ENCODE assay signal across 8 cellular contexts in genomic region chr9:97696823-97697601, GRCh38. TPM values are rescaled to one million over a fixed set of nuclear protein-coding genes. Genes with fewer than 3 reads are reported as not detected.
DNase-seq lines count a peak whose midpoint lies in the region; ATAC-seq and TF ChIP-seq lines count a peak whose summit lies in the region.

Gene XPA, minus strand, starts transcription at chr9:97697340. Its CDS starts 48 bp downstream, at chr9:97697292.

- dilution Hi-C loops in IMR-90 (cut with HindIII; ENCODE audit: low sequenced_read_pairs, unreplicated experiment) = no loop called here

- H3K56ac ChIP-seq in IMR-90 (ENCODE audit: extremely low read depth, insufficient read depth, low read length) = peak within 1 kb of the TSS; percentile 39

- peak within 1 kb of the TSS; percentile 52 for H4K5ac ChIP-seq in IMR-90 (ENCODE audit: low read depth, low read length)

- H3K36me3 ChIP-seq in IMR-90 (ENCODE audit: control insufficient read depth, insufficient read depth, low read length) (no peaks in the 10 kb centered on the region), OCI-LY7 (ENCODE audit: insufficient read depth, low read length) (peaks cover 19% of the 10 kb centered on the region; the same call in 1 of the 2 replicates)

- in situ Hi-C loops in IMR-90 (cut with MboI; ENCODE audit: low sequenced_read_pairs) = no loop called here

- peaks cover 25% of the 10 kb centered on the region; the same call in 1 of the 2 replicates for H3K79me2 ChIP-seq in OCI-LY7 (ENCODE audit: insufficient read depth, low read depth, low read length)

- H2BK15ac ChIP-seq in IMR-90 (ENCODE audit: low read depth, low read length) = peak within 1 kb of the TSS; percentile 31; the same call in 1 of the 3 replicates

- H4K91ac ChIP-seq in IMR-90 (ENCODE audit: insufficient read depth, low read depth, low read length) = no peak within 1 kb of the TSS

- DNase-seq in DMS114 treated with DMSO at 0.1 percent for 48 hours (lab: John Stamatoyannopoulos, UW; ENCODE audit: unreplicated experiment) = peak; percentile 81
- peak; percentile 89 for DNase-seq in IMR-90
- peak; percentile 96 for DNase-seq in OCI-LY7 (ENCODE audit: low spot score)
- peak; percentile 92 for DNase-seq in activated T-cell treated with anti-CD3 and anti-CD28 coated beads for 4 hours
- peak; percentile 18 for DNase-seq in epithelial cell of prostate (ENCODE audit: low read depth, low spot score)
- peak; percentile 97 for DNase-seq in mucosa of gallbladder (ENCODE audit: low spot score)
- DNase-seq in stimulated activated CD8-positive, alpha-beta memory T cell treated with anti-CD3 and anti-CD28 coated beads, Interleukin-4, amount 100 ng/mL, for 24 hours (ENCODE audit: low read depth) = peak; percentile 98

- H3K18ac ChIP-seq in IMR-90 (ENCODE audit: low read depth, low read length) = peak within 1 kb of the TSS; percentile 50; the same call in 1 of the 2 replicates

- H3K23ac ChIP-seq in IMR-90 (ENCODE audit: low read depth, low read length) = peak within 1 kb of the TSS; percentile 93; the same call in 1 of the 2 replicates

- peaks cover 6% of the 10 kb centered on the region; the same call in 1 of the 2 replicates for H3K9me1 ChIP-seq in IMR-90 (ENCODE audit: insufficient read depth, low read length)

- 0 out of 2 replicates have a peak, but pooled peaks cover 3% of the 10 kb centered on the region for H4K20me1 ChIP-seq in IMR-90 (ENCODE audit: insufficient read depth, low read length)
- no peaks in the 10 kb centered on the region; the same call in 1 of the 2 replicates for H4K20me1 ChIP-seq in OCI-LY7 (ENCODE audit: insufficient read depth, low read length)

- peak within 1 kb of the TSS; percentile 74 to 97 for H4K8ac ChIP-seq in IMR-90 (ENCODE audit: low read depth in 2 of 2, low read length in 2 of 2)

- CTCF ChIA-PET in IMR-90 (lab: Yijun Ruan, JAX) = interaction anchor here (1.2 kb wide), 1 partner anchor 204 kb away, joined by 3 read pairs; no protein-coding TSS in a partner anchor
- CTCF ChIA-PET in OCI-LY7 (lab: Charles Lee; ENCODE audit: unreplicated experiment) = interaction anchor here (0.7 to 1.2 kb wide), 2 partner anchors 55 to 64 kb away, joined by 4 to 9 read pairs; partner anchors contain the start of genes NCBP1 and TSTD2

- TF ChIP-seq CTCF in IMR-90 (conservative IDR thresholded peaks at IDR 0.05; ENCODE audit: low read depth, low read length) (no peak), OCI-LY7 (conservative IDR thresholded peaks at IDR 0.05; ENCODE audit: low read length) (0 out of 2 replicates have a peak, but pooled peaks have one; percentile 23)

- peak within 1 kb of the TSS; percentile 87 for H3K14ac ChIP-seq in IMR-90 (replicated peaks; ENCODE audit: low read depth, low read length)

- peak within 1 kb of the TSS; percentile 99 for H2AFZ ChIP-seq in IMR-90 (replicated peaks; ENCODE audit: low read length, poor library complexity)
- H2AFZ ChIP-seq in OCI-LY7 (ENCODE audit: low read length) = peak within 1 kb of the TSS; percentile 88

- H2AK9ac ChIP-seq in IMR-90 (replicated peaks; ENCODE audit: low read depth, low read length, poor library complexity) = peak within 1 kb of the TSS; percentile 85

- 1% methylated on average over 31 of the region's 80 CpGs; no CpG with 5 or more reads in 1 of the 2 experiments for WGBS in IMR-90 (ENCODE audit: extremely low coverage in 2 of 2, insufficient read length in 1 of 2), 2 experiments

- intact Hi-C loops in IMR-90 (cut with micrococcal nuclease) (no loop called here), OCI-LY7 (cut with micrococcal nuclease; ENCODE audit: unreplicated experiment) (loop anchor here (2.0 kb wide), 2 partner anchors 64 to 286 kb away; partner anchors contain the start of genes NCBP1 and TSTD2)

- peak within 1 kb of the TSS; percentile 93 for H3K27ac ChIP-seq in IMR-90 (ENCODE audit: insufficient read depth, low read length)
- H3K27ac ChIP-seq in OCI-LY7 (ENCODE audit: low read depth, low read length, poor library complexity, severe bottlenecking) = peak within 1 kb of the TSS; percentile 62
- H3K27ac ChIP-seq in epithelial cell of prostate = peak within 1 kb of the TSS; percentile 59

- peak within 1 kb of the TSS; percentile 98 for H3K4me2 ChIP-seq in IMR-90 (ENCODE audit: low read depth, low read length)
- peak within 1 kb of the TSS; percentile 93 for H3K4me2 ChIP-seq in OCI-LY7 (ENCODE audit: low read length)

- H3K4ac ChIP-seq in IMR-90 (ENCODE audit: low read depth, low read length) = peak within 1 kb of the TSS; percentile 78

- no peak within 1 kb of the TSS; the same call in 1 of the 2 replicates for H2BK20ac ChIP-seq in IMR-90 (ENCODE audit: low read depth, low read length)

- peak; percentile 75; the same call in 1 of the 2 replicates for TF ChIP-seq POLR2A in IMR-90 (IDR thresholded peaks at IDR 0.05; ENCODE audit: low read depth, low read length)

- H3K79me1 ChIP-seq in IMR-90 (ENCODE audit: low read depth in 1 of 2, low read length in 2 of 2) = peaks cover 11 to 34% of the 10 kb centered on the region in 2 experiments; a peak in 3 of 4 replicates

- ATAC-seq in GM21528 (IDR thresholded peaks at IDR 0.05; ENCODE audit: low FRiP score, unreplicated experiment) (peak; percentile 85), IMR-90 (ENCODE audit: low read depth) (peak; percentile 97)

- TF ChIP-seq RAD21 in IMR-90 (IDR thresholded peaks at IDR 0.05; ENCODE audit: low read length) = no peak

- BruUV-seq in IMR-90 (replicated peaks; lab: Mats Ljungman, UMichigan) (TSS peak; percentile 28), OCI-LY7 (replicated peaks; lab: Mats Ljungman, UMichigan) (no TSS peak)

- H3K4me1 ChIP-seq in IMR-90 (ENCODE audit: control insufficient read depth, insufficient read depth, low read length) (peaks cover 5% of the 10 kb centered on the region; the same call in 1 of the 2 replicates), OCI-LY7 (ENCODE audit: insufficient read depth, low read length, poor library complexity, severe bottlenecking) (peaks cover 47% of the 10 kb centered on the region)

- no peaks in the 10 kb centered on the region; the same call in 1 of the 2 replicates for H3K27me3 ChIP-seq in IMR-90 (ENCODE audit: control insufficient read depth, insufficient read depth, low read length)

- peak within 1 kb of the TSS; percentile 71; the same call in 1 of the 2 replicates for H2BK120ac ChIP-seq in IMR-90 (ENCODE audit: low read depth, low read length)

- H3K9ac ChIP-seq in IMR-90 (ENCODE audit: low read depth, low read length) = peak within 1 kb of the TSS; percentile 89

- no peaks in the 10 kb centered on the region for H3K9me3 ChIP-seq in IMR-90 (ENCODE audit: control insufficient read depth, insufficient read depth, low read length)
- H3K9me3 ChIP-seq in OCI-LY7 (ENCODE audit: low read length) = no peaks in the 10 kb centered on the region

- peak within 1 kb of the TSS; percentile 83 for H3K4me3 ChIP-seq in IMR-90 (ENCODE audit: insufficient read depth, low read depth, low read length)
- peak within 1 kb of the TSS; percentile 85 for H3K4me3 ChIP-seq in OCI-LY7 (ENCODE audit: low read depth, low read length, poor library complexity, severe bottlenecking)

- H2BK5ac ChIP-seq in IMR-90 (ENCODE audit: low read depth, low read length, poor library complexity, severe bottlenecking) = peak within 1 kb of the TSS; percentile 90

- H2AK5ac ChIP-seq in IMR-90 (ENCODE audit: low read depth, low read length) = no peak within 1 kb of the TSS

- POLR2A ChIA-PET in IMR-90 (lab: Charles Lee; ENCODE audit: unreplicated experiment) = interaction anchor here (1.2 kb wide), 1 partner anchor 225 kb away, joined by 5 read pairs; the partner anchor contains the start of gene TRMO
- POLR2A ChIA-PET in OCI-LY7 (lab: Charles Lee) = interaction anchor here (0.6 to 4.0 kb wide), 12 partner anchors 9 to 1318 kb away, joined by 3 to 22 read pairs (median 3); partner anchors contain the start of genes NCBP1 and TSTD2

- no peaks in the 10 kb centered on the region for H3K9me2 ChIP-seq in OCI-LY7 (ENCODE audit: insufficient read depth, low read length)

TF ChIP-seq in IMR-90, 13 proteins besides CTCF, POLR2A, EP300 and RAD21:
- TF ChIP-seq RFX5 (IDR thresholded peaks at IDR 0.05; ENCODE audit: low read depth, low read length) (no peak), ELK1 (IDR thresholded peaks at IDR 0.05; ENCODE audit: borderline replicate concordance, low read depth, low read length) (no peak), MAZ (IDR thresholded peaks at IDR 0.05; ENCODE audit: borderline replicate concordance, low read depth, low read length) (peak; percentile 53; the same call in 1 of the 2 replicates), CEBPB (IDR thresholded peaks at IDR 0.05; ENCODE audit: low read depth, low read length) (no peak), BHLHE40 (IDR thresholded peaks at IDR 0.05; ENCODE audit: low read depth, low read length) (0 out of 2 replicates have a peak, but pooled peaks have one; percentile 7), FOS (IDR thresholded peaks at IDR 0.05; ENCODE audit: low read depth, low read length) (peak; percentile 57; the same call in 1 of the 2 replicates), CHD1 (IDR thresholded peaks at IDR 0.05; ENCODE audit: low read depth, low read length) (peak; percentile 59; the same call in 1 of the 2 replicates)

RNA-seq across cellular contexts. Expression of gene XPA, which starts in this region (rescaled TPM):
- 1.4 and 4.4 TPM in 2 replicates for total RNA-seq in IMR-90 (2012; rRNA removed)
- polyA plus RNA-seq in IMR-90 (2012; rRNA removed) = 1.9 and 2.2 TPM in 2 replicates
- 1.2 and 1.5 TPM in 2 replicates for polyA plus RNA-seq in IMR-90 (2012; cell fraction: cytosol; rRNA removed)
- 0.65 and 1.9 TPM in 2 replicates for polyA plus RNA-seq in IMR-90 (2012; cell fraction: nucleus; rRNA removed; ENCODE audit: low replicate concordance)
- 15.8 and 17.8 TPM in 2 replicates for total RNA-seq in OCI-LY7 (2014; rRNA removed; shearing (Covaris generic))
- total RNA-seq in OCI-LY7 (2022) = 13.7 and 15.7 TPM in 2 replicates
- total RNA-seq in mucosa of gallbladder = 13.5 TPM

Comparison
In these comparisons a context has a peak if more than half of its experiments do, and no peak if none do; other contexts are left out.
1. Peak in every context shown above with its lines: DNase-seq, ATAC-seq, H3K4me3 ChIP-seq and H3K27ac ChIP-seq.
2. DNase-seq: peak in every context shown above with its lines; median percentile 98 in stimulated activated CD8-positive, alpha-beta memory T cell treated with anti-CD3 and anti-CD28 coated beads, Interleukin-4, amount 100 ng/mL, for 24 hours; 97 in mucosa of gallbladder; 96 in OCI-LY7; 92 in activated T-cell treated with anti-CD3 and anti-CD28 coated beads for 4 hours; 89 in IMR-90; 81 in DMS114 treated with DMSO at 0.1 percent for 48 hours; 18 in epithelial cell of prostate.